ENCODE assay signal across 8 cellular contexts in genomic region chr19:19064811-19065745, GRCh38. TPM values are rescaled to one million over a fixed set of nuclear protein-coding genes. Genes with fewer than 3 reads are reported as not detected.
DNase-seq lines count a peak whose midpoint lies in the region; ATAC-seq and TF ChIP-seq lines count a peak whose summit lies in the region.

No MANE protein-coding gene starts in this region.

- H3K9me3 ChIP-seq in cardiac muscle cell (ENCODE audit: low read depth) (no peaks in the 10 kb centered on the region), WERI-Rb-1 (ENCODE audit: severe bottlenecking) (no peaks in the 10 kb centered on the region), endocrine pancreas (ENCODE audit: control insufficient read depth, low read length) (no peaks in the 10 kb centered on the region)

- peaks cover 42% of the 10 kb centered on the region for H3K27me3 Mint-ChIP-seq in nephron progenitor cell (ENCODE audit: low read depth, poor library complexity)

- peaks cover 65% of the 10 kb centered on the region for H3K4me1 Mint-ChIP-seq in nephron progenitor cell

- H3K27ac ChIP-seq in cardiac muscle cell (no peak overlapping the region), WERI-Rb-1 (no peak overlapping the region)

- no peak overlapping the region for H3K27ac Mint-ChIP-seq in nephron progenitor cell

- H3K4me3 Mint-ChIP-seq in nephron progenitor cell, result peak overlapping the region; percentile 86

- H3K4me3 ChIP-seq in cardiac muscle cell, result peak overlapping the region; percentile 55
- H3K4me3 ChIP-seq in WERI-Rb-1 (ENCODE audit: low read depth, low read length), result peak overlapping the region; percentile 71
- H3K4me3 ChIP-seq in endocrine pancreas (ENCODE audit: control insufficient read depth, insufficient read depth, low read length), result peak overlapping the region; percentile 57

- intact Hi-C loops in Right ventricle myocardium superior (cut with DNase I), result no loop called here

- H3K36me3 ChIP-seq in cardiac muscle cell, result no peaks in the 10 kb centered on the region
- no peaks in the 10 kb centered on the region for H3K36me3 ChIP-seq in WERI-Rb-1
- H3K36me3 ChIP-seq in endocrine pancreas (ENCODE audit: control insufficient read depth, insufficient read depth, low read length), result no peaks in the 10 kb centered on the region

- H3K36me3 Mint-ChIP-seq in nephron progenitor cell (ENCODE audit: low read depth), result peaks cover under 1% of the 10 kb centered on the region

- H3K4me1 ChIP-seq in cardiac muscle cell (ENCODE audit: low read depth) (peaks cover 19% of the 10 kb centered on the region), endocrine pancreas (ENCODE audit: control insufficient read depth, insufficient read depth, low read length) (no peaks in the 10 kb centered on the region)

- DNase-seq in cardiac muscle cell (ENCODE audit: low read depth in 1 of 2, low spot score in 1 of 2) (peak; percentile 22 to 28), Right ventricle myocardium superior (no peak), WERI-Rb-1 (peak; percentile 63), nephron progenitor cell (peak; percentile 30), NCI-H510A treated with DMSO at 0.1 percent for 48 hours (lab: John Stamatoyannopoulos, UW) (no peak)

- peak overlapping the region; percentile 71 for H3K9ac ChIP-seq in endocrine pancreas (ENCODE audit: control insufficient read depth, insufficient read depth, low read length)

- no peak for TF ChIP-seq CTCF in cardiac muscle cell (IDR thresholded peaks at IDR 0.05; ENCODE audit: low read depth, low read length)
- TF ChIP-seq CTCF in WERI-Rb-1 (IDR thresholded peaks at IDR 0.05; ENCODE audit: low read depth, low read length), result no peak
- TF ChIP-seq CTCF in nephron progenitor cell (IDR thresholded peaks at IDR 0.05), result no peak

- no peaks in the 10 kb centered on the region for H3K27me3 ChIP-seq in cardiac muscle cell
- no peaks in the 10 kb centered on the region for H3K27me3 ChIP-seq in WERI-Rb-1 (ENCODE audit: insufficient read depth, low read depth, severe bottlenecking)
- no peaks in the 10 kb centered on the region for H3K27me3 ChIP-seq in endocrine pancreas (ENCODE audit: control insufficient read depth, insufficient read depth, low read length)

- ATAC-seq in Right ventricle myocardium superior (ENCODE audit: poor library complexity) (no peak), HG03025 (IDR thresholded peaks at IDR 0.05; ENCODE audit: low FRiP score, unreplicated experiment) (no peak), HG02870 (IDR thresholded peaks at IDR 0.05; ENCODE audit: unreplicated experiment) (no peak)

- H3K9me3 Mint-ChIP-seq in nephron progenitor cell, result no peaks in the 10 kb centered on the region

RNA-seq across cellular contexts. Expression of gene SLC25A42, which starts 1.3 kb away (rescaled TPM):
- total RNA-seq in cardiac muscle cell (22.4 and 30.4 TPM in 2 replicates), Right ventricle myocardium superior (27.2 TPM)
- 28.7 and 31.3 TPM in 2 replicates for polyA plus RNA-seq in cardiac muscle cell

RNA-seq across cellular contexts. Expression of gene ARMC6, which starts 31.7 kb away (rescaled TPM):
- 34.6 and 42.2 TPM in 2 replicates for total RNA-seq in cardiac muscle cell
- 22.7 and 31.0 TPM in 2 replicates for polyA plus RNA-seq in cardiac muscle cell
- 15.1 TPM for total RNA-seq in Right ventricle myocardium superior

RNA-seq across cellular contexts. Expression of gene SUGP2, which starts 31.8 kb away (rescaled TPM):
- total RNA-seq in cardiac muscle cell, result 90.1 and 126 TPM in 2 replicates
- 120 and 145 TPM in 2 replicates for polyA plus RNA-seq in cardiac muscle cell
- 58.8 TPM for total RNA-seq in Right ventricle myocardium superior

Comparison
In these comparisons a context has a peak if more than half of its experiments do, and no peak if none do; other contexts are left out.
1. DNase-seq: peak in cardiac muscle cell (2 of 2), WERI-Rb-1 (single experiment) and nephron progenitor cell (single experiment); none in Right ventricle myocardium superior (single experiment) and NCI-H510A treated with DMSO at 0.1 percent for 48 hours (single experiment).
2. Peak in every context shown above with its lines, with median percentiles within 50 percentile points of each other: H3K4me3 ChIP-seq.